Comparison of ENCODE assay signal across 1 cellular context in genomic region chr2:183038341-183039300, GRCh38.
TF ChIP-seq lines count a peak whose summit lies in the region.

Gene NCKAP1 (minus strand): TSS chr2:183038457. CDS start chr2:183038099, 358 bp downstream.

TF ChIP-seq in HepG2, 621 proteins besides CTCF, POLR2A, EP300 and RAD21 (continued from another document and continues in another):
- TF ChIP-seq, protein P1, sequence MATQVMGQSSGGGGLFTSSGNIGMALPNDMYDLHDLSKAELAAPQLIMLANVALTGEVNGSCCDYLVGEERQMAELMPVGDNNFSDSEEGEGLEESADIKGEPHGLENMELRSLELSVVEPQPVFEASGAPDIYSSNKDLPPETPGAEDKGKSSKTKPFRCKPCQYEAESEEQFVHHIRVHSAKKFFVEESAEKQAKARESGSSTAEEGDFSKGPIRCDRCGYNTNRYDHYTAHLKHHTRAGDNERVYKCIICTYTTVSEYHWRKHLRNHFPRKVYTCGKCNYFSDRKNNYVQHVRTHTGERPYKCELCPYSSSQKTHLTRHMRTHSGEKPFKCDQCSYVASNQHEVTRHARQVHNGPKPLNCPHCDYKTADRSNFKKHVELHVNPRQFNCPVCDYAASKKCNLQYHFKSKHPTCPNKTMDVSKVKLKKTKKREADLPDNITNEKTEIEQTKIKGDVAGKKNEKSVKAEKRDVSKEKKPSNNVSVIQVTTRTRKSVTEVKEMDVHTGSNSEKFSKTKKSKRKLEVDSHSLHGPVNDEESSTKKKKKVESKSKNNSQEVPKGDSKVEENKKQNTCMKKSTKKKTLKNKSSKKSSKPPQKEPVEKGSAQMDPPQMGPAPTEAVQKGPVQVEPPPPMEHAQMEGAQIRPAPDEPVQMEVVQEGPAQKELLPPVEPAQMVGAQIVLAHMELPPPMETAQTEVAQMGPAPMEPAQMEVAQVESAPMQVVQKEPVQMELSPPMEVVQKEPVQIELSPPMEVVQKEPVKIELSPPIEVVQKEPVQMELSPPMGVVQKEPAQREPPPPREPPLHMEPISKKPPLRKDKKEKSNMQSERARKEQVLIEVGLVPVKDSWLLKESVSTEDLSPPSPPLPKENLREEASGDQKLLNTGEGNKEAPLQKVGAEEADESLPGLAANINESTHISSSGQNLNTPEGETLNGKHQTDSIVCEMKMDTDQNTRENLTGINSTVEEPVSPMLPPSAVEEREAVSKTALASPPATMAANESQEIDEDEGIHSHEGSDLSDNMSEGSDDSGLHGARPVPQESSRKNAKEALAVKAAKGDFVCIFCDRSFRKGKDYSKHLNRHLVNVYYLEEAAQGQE (IDR thresholded peaks at IDR 0.05; ENCODE audit: borderline replicate concordance in 1 of 2, low read depth in 1 of 2, low read length in 2 of 2): no peak
- TF ChIP-seq ZFP41 (CRISPR knock-in tag; IDR thresholded peaks at IDR 0.05; ENCODE audit: borderline replicate concordance) (no peak), FOSL1 (CRISPR knock-in tag; IDR thresholded peaks at IDR 0.05; ENCODE audit: borderline replicate concordance) (no peak), MBD4 (IDR thresholded peaks at IDR 0.05; ENCODE audit: borderline replicate concordance, low read length) (no peak), EED (CRISPR knock-in tag; IDR thresholded peaks at IDR 0.05) (no peak), REXO4 (CRISPR knock-in tag; IDR thresholded peaks at IDR 0.05; ENCODE audit: borderline replicate concordance) (no peak), ZSCAN9 (CRISPR knock-in tag; IDR thresholded peaks at IDR 0.05; ENCODE audit: borderline replicate concordance) (no peak), KMT2A (CRISPR knock-in tag; IDR thresholded peaks at IDR 0.05) (no peak; the same call in 1 of the 2 replicates), ZNF234 (CRISPR knock-in tag; conservative IDR thresholded peaks at IDR 0.05) (no peak), ZFP36 (IDR thresholded peaks at IDR 0.05; ENCODE audit: borderline replicate concordance, low read depth, low read length, partially characterized antibody) (no peak), SRSF9 (IDR thresholded peaks at IDR 0.05; ENCODE audit: borderline replicate concordance, insufficient read depth, low read depth, low read length, poor library complexity, severe bottlenecking) (no peak), ZNF317 (CRISPR knock-in tag; IDR thresholded peaks at IDR 0.05) (peak; percentile 73; the same call in 1 of the 2 replicates), ZNF768 (CRISPR knock-in tag; IDR thresholded peaks at IDR 0.05) (no peak), ZNF83 (CRISPR knock-in tag; IDR thresholded peaks at IDR 0.05; ENCODE audit: borderline replicate concordance) (no peak), ZBTB2 (CRISPR knock-in tag; IDR thresholded peaks at IDR 0.05; ENCODE audit: low read depth) (peak; percentile 98), ZNF589 (CRISPR knock-in tag; conservative IDR thresholded peaks at IDR 0.05) (no peak), ATF5 (CRISPR knock-in tag; IDR thresholded peaks at IDR 0.05; ENCODE audit: low read depth) (no peak; the same call in 1 of the 2 replicates), FOXM1 (CRISPR knock-in tag; IDR thresholded peaks at IDR 0.05) (no peak), TEF (CRISPR knock-in tag; IDR thresholded peaks at IDR 0.05) (no peak), JUNB (CRISPR knock-in tag; IDR thresholded peaks at IDR 0.05; ENCODE audit: borderline replicate concordance) (no peak), HOXA5 (CRISPR knock-in tag; IDR thresholded peaks at IDR 0.05) (peak; percentile 69; the same call in 1 of the 2 replicates), ZNF484 (CRISPR knock-in tag; IDR thresholded peaks at IDR 0.05; ENCODE audit: borderline replicate concordance, low read depth) (no peak), ZNF567 (CRISPR knock-in tag; IDR thresholded peaks at IDR 0.05; ENCODE audit: borderline replicate concordance) (no peak), ZNF264 (CRISPR knock-in tag; IDR thresholded peaks at IDR 0.05) (peak; percentile 53; the same call in 1 of the 2 replicates), ZNF230 (CRISPR knock-in tag; IDR thresholded peaks at IDR 0.05) (no peak; the same call in 1 of the 2 replicates), CBX1 (IDR thresholded peaks at IDR 0.05; ENCODE audit: low read depth) (peak; percentile 15), MTF2 (CRISPR knock-in tag; IDR thresholded peaks at IDR 0.05; ENCODE audit: borderline replicate concordance) (no peak), THYN1 (CRISPR knock-in tag; IDR thresholded peaks at IDR 0.05; ENCODE audit: borderline replicate concordance, low read depth) (0 out of 2 replicates have a peak, but pooled peaks have one; percentile 65), THAP9 (CRISPR knock-in tag; IDR thresholded peaks at IDR 0.05; ENCODE audit: borderline replicate concordance) (no peak), ZSCAN31 (CRISPR knock-in tag; IDR thresholded peaks at IDR 0.05; ENCODE audit: low read depth) (no peak), JARID2 (CRISPR knock-in tag; IDR thresholded peaks at IDR 0.05; ENCODE audit: insufficient replicate concordance) (no peak), SOX6 (IDR thresholded peaks at IDR 0.05) (no peak), SOX6 (CRISPR knock-in tag; IDR thresholded peaks at IDR 0.05) (peak; percentile 70), MXD4 (CRISPR knock-in tag; IDR thresholded peaks at IDR 0.05) (peak; percentile 72), PHF5A (CRISPR knock-in tag; IDR thresholded peaks at IDR 0.05; ENCODE audit: low read depth, unreplicated experiment) (peak; percentile 45), TSC22D2 (CRISPR knock-in tag; IDR thresholded peaks at IDR 0.05; ENCODE audit: borderline replicate concordance) (no peak), ZNF672 (CRISPR knock-in tag; IDR thresholded peaks at IDR 0.05) (no peak), MAZ (IDR thresholded peaks at IDR 0.05; ENCODE audit: borderline replicate concordance, low read depth, low read length) (no peak; the same call in 1 of the 2 replicates), MAZ (CRISPR knock-in tag; IDR thresholded peaks at IDR 0.05; ENCODE audit: low read depth) (peak; percentile 75), ZNF501 (CRISPR knock-in tag; IDR thresholded peaks at IDR 0.05) (peak; percentile 74), SMARCC2 (IDR thresholded peaks at IDR 0.05) (no peak), YY1 (IDR thresholded peaks at IDR 0.05; ENCODE audit: insufficient read depth, insufficient replicate concordance, low read depth, low read length) (peak; percentile 80)
- TF ChIP-seq, protein P2, sequence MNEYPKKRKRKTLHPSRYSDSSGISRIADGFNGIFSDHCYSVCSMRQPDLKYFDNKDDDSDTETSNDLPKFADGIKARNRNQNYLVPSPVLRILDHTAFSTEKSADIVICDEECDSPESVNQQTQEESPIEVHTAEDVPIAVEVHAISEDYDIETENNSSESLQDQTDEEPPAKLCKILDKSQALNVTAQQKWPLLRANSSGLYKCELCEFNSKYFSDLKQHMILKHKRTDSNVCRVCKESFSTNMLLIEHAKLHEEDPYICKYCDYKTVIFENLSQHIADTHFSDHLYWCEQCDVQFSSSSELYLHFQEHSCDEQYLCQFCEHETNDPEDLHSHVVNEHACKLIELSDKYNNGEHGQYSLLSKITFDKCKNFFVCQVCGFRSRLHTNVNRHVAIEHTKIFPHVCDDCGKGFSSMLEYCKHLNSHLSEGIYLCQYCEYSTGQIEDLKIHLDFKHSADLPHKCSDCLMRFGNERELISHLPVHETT (CRISPR knock-in tag; conservative IDR thresholded peaks at IDR 0.05): peak; percentile 72; the same call in 1 of the 2 replicates
- TF ChIP-seq, protein P3, sequence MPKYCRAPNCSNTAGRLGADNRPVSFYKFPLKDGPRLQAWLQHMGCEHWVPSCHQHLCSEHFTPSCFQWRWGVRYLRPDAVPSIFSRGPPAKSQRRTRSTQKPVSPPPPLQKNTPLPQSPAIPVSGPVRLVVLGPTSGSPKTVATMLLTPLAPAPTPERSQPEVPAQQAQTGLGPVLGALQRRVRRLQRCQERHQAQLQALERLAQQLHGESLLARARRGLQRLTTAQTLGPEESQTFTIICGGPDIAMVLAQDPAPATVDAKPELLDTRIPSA (CRISPR knock-in tag; IDR thresholded peaks at IDR 0.05; ENCODE audit: borderline replicate concordance): 0 out of 2 replicates have a peak, but pooled peaks have one; percentile 6
- TF ChIP-seq, protein P4, sequence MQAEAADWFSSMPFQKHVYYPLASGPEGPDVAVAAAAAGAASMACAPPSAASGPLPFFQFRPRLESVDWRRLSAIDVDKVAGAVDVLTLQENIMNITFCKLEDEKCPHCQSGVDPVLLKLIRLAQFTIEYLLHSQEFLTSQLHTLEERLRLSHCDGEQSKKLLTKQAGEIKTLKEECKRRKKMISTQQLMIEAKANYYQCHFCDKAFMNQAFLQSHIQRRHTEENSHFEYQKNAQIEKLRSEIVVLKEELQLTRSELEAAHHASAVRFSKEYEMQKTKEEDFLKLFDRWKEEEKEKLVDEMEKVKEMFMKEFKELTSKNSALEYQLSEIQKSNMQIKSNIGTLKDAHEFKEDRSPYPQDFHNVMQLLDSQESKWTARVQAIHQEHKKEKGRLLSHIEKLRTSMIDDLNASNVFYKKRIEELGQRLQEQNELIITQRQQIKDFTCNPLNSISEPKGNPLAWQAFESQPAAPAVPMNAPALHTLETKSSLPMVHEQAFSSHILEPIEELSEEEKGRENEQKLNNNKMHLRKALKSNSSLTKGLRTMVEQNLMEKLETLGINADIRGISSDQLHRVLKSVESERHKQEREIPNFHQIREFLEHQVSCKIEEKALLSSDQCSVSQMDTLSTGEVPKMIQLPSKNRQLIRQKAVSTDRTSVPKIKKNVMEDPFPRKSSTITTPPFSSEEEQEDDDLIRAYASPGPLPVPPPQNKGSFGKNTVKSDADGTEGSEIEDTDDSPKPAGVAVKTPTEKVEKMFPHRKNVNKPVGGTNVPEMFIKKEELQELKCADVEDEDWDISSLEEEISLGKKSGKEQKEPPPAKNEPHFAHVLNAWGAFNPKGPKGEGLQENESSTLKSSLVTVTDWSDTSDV (CRISPR knock-in tag; IDR thresholded peaks at IDR 0.05): no peak
- TF ChIP-seq, protein P5, sequence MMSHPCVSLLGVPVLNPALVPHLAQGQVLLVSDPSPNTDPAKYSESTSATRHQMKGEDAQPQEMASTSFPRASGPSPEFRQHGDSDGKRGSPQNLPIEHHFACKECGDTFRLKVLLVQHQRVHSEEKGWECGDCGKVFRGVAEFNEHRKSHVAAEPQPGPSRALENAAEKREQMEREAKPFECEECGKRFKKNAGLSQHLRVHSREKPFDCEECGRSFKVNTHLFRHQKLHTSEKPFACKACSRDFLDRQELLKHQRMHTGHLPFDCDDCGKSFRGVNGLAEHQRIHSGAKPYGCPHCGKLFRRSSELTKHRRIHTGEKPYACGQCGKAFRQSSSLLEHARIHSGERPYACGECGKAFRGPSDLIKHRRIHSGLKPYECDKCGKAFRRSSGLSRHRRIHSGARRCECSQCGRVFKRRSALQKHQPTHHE (CRISPR knock-in tag; IDR thresholded peaks at IDR 0.05; ENCODE audit: borderline replicate concordance): no peak
- TF ChIP-seq, protein P6, sequence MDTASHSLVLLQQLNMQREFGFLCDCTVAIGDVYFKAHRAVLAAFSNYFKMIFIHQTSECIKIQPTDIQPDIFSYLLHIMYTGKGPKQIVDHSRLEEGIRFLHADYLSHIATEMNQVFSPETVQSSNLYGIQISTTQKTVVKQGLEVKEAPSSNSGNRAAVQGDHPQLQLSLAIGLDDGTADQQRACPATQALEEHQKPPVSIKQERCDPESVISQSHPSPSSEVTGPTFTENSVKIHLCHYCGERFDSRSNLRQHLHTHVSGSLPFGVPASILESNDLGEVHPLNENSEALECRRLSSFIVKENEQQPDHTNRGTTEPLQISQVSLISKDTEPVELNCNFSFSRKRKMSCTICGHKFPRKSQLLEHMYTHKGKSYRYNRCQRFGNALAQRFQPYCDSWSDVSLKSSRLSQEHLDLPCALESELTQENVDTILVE (CRISPR knock-in tag; IDR thresholded peaks at IDR 0.05): peak; percentile 85; the same call in 1 of the 2 replicates
